8 cellular contexts compared by ENCODE assay signal in the genomic region with DNA sequence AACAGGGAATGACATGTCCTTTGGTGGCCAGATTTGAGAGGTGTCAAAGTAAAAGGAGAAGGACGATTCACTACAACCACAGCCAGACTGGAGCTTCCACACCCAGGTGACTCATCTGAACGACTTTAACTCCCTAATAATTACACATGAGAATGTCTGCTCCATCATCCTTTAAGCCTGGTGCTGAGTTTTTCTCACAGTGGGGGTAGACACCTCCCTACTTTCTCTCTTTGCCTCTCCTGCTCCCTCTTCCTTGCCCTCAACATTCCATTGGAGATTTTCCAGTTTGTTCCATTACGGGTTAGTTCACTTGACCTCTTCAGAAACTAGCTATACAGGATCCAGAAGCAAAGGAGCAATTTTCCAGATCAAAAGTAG.
DNase-seq lines count a peak whose midpoint lies in the region; ATAC-seq and TF ChIP-seq lines count a peak whose summit lies in the region.

No MANE protein-coding gene starts in this region.

- H3K79me2 ChIP-seq in OCI-LY7 (ENCODE audit: insufficient read depth, low read depth, low read length) = no peaks in the 10 kb centered on the region

- H3K36me3 ChIP-seq in left ventricle myocardium inferior (peaks cover 17% of the 10 kb centered on the region), lower lobe of right lung (peaks cover 18% of the 10 kb centered on the region), uterus (no peaks in the 10 kb centered on the region), OCI-LY7 (ENCODE audit: insufficient read depth, low read length) (peaks cover 25% of the 10 kb centered on the region)

- no peaks in the 10 kb centered on the region for H4K20me1 ChIP-seq in OCI-LY7 (ENCODE audit: insufficient read depth, low read length)

- POLR2A ChIA-PET in OCI-LY7 (lab: Charles Lee) = no interaction called here

- H2AFZ ChIP-seq in OCI-LY7 (ENCODE audit: low read length) = no peak overlapping the region

- ATAC-seq in left ventricle myocardium superior (no peak), lower lobe of right lung (peak in 1 of 2 donors; percentile 37)

- no peaks in the 10 kb centered on the region for H3K9me2 ChIP-seq in OCI-LY7 (ENCODE audit: insufficient read depth, low read length)

- H3K4me3 ChIP-seq in left ventricle myocardium inferior (no peak overlapping the region), lower lobe of right lung (no peak overlapping the region), uterus (no peak overlapping the region), OCI-LY7 (ENCODE audit: low read depth, low read length, poor library complexity, severe bottlenecking) (no peak overlapping the region)

- H3K27ac ChIP-seq in left ventricle myocardium inferior (replicated peaks) (peak overlapping the region; percentile 86), lower lobe of right lung (peak overlapping the region; percentile 75), uterus (peak overlapping the region; percentile 51 to 69), OCI-LY7 (ENCODE audit: low read depth, low read length, poor library complexity, severe bottlenecking) (no peak overlapping the region)

- H3K27me3 ChIP-seq in left ventricle myocardium inferior (ENCODE audit: low read depth) (no peaks in the 10 kb centered on the region), lower lobe of right lung (ENCODE audit: low read depth) (no peaks in the 10 kb centered on the region), uterus (no peaks in the 10 kb centered on the region)

- intact Hi-C loops in left ventricle myocardium inferior (cut with micrococcal nuclease) (loop anchor here (5.0 kb wide), 1 partner anchor 157 kb away; no protein-coding TSS in a partner anchor), left ventricle myocardium superior (cut with micrococcal nuclease) (loop anchor here (10.0 kb wide), 1 partner anchor 100 kb away; no protein-coding TSS in a partner anchor), lower lobe of right lung (cut with DNase I) (no loop called here), uterus (cut with DNase I; ENCODE audit: low total_unique reads) (no loop called here), OCI-LY7 (cut with micrococcal nuclease; ENCODE audit: unreplicated experiment) (no loop called here)

- no peak for TF ChIP-seq POLR2A in uterus (IDR thresholded peaks at IDR 0.05)

- CTCF ChIA-PET in OCI-LY7 (lab: Charles Lee; ENCODE audit: unreplicated experiment) = no interaction called here

- no peak overlapping the region for H3K4me2 ChIP-seq in OCI-LY7 (ENCODE audit: low read length)

- H3K4me1 ChIP-seq in left ventricle myocardium inferior (peaks cover 47% of the 10 kb centered on the region), lower lobe of right lung (peaks cover 51% of the 10 kb centered on the region), uterus (peaks cover 4 to 21% of the 10 kb centered on the region in 2 donors), OCI-LY7 (ENCODE audit: insufficient read depth, low read length, poor library complexity, severe bottlenecking) (no peaks in the 10 kb centered on the region)

- no peaks in the 10 kb centered on the region for H3K9me3 ChIP-seq in left ventricle myocardium inferior (replicated peaks)
- no peaks in the 10 kb centered on the region for H3K9me3 ChIP-seq in lower lobe of right lung
- no peaks in the 10 kb centered on the region for H3K9me3 ChIP-seq in uterus
- H3K9me3 ChIP-seq in OCI-LY7 (ENCODE audit: low read length) = no peaks in the 10 kb centered on the region

- DNase-seq in left ventricle myocardium inferior = no peak
- DNase-seq in left ventricle myocardium superior = no peak
- peak; percentile 68 for DNase-seq in astrocyte of the hippocampus (ENCODE audit: low read depth, low spot score)
- no peak for DNase-seq in lower lobe of right lung
- no peak for DNase-seq in uterus
- no peak for DNase-seq in DMS114 treated with DMSO at 0.1 percent for 48 hours (lab: John Stamatoyannopoulos, UW; ENCODE audit: unreplicated experiment)
- DNase-seq in OCI-LY7 (ENCODE audit: low spot score) = no peak
- DNase-seq in HuH-7 (ENCODE audit: low spot score) = no peak

- no TSS peak for BruUV-seq in OCI-LY7 (replicated peaks; lab: Mats Ljungman, UMichigan)

- TF ChIP-seq CTCF in left ventricle myocardium inferior (IDR thresholded peaks at IDR 0.05; ENCODE audit: borderline replicate concordance) (no peak), lower lobe of right lung (IDR thresholded peaks at IDR 0.05) (no peak), uterus (IDR thresholded peaks at IDR 0.05) (no peak), OCI-LY7 (conservative IDR thresholded peaks at IDR 0.05; ENCODE audit: low read length) (no peak)

Comparison
In these comparisons a context has a peak if more than half of its experiments do, and no peak if none do; other contexts are left out.
1. intact Hi-C loops: an anchor here in left ventricle myocardium inferior (5.0 kb wide) and left ventricle myocardium superior (10.0 kb wide); none called in lower lobe of right lung, uterus and OCI-LY7.